Comparison of ENCODE assay signal across 8 cellular contexts in genomic region chr6:27605401-27606342, GRCh38.
DNase-seq lines count a peak whose midpoint lies in the region; ATAC-seq lines count a peak whose summit lies in the region.

No MANE protein-coding gene starts in this region.

- H3K9me3 ChIP-seq in ES-I3 (ENCODE audit: control insufficient read depth, insufficient read depth, low read length) (no peaks in the 10 kb centered on the region), right cardiac atrium (ENCODE audit: control insufficient read depth, low read length) (peaks cover 3% of the 10 kb centered on the region)

- peak; percentile 56 to 76 for ATAC-seq in activated naive CD4-positive, alpha-beta T cell treated with anti-CD3 and anti-CD28 coated beads, Interleukin-2, amount 50 U/mL, for 72 hours
- ATAC-seq in HG02938 (IDR thresholded peaks at IDR 0.05; ENCODE audit: unreplicated experiment), result no peak
- ATAC-seq in HG03135 (IDR thresholded peaks at IDR 0.05; ENCODE audit: unreplicated experiment), result no peak
- ATAC-seq in right cardiac atrium, result no peak

- H3K27me3 ChIP-seq in right cardiac atrium (ENCODE audit: control insufficient read depth, insufficient read depth), result no peaks in the 10 kb centered on the region

- no peak overlapping the region for H3K27ac ChIP-seq in right cardiac atrium (ENCODE audit: low read length)

- intact Hi-C loops in right cardiac atrium (cut with DNase I), result no loop called here

- 11% methylated on average over 31 of the region's 31 CpGs for WGBS in right cardiac atrium

- peaks cover 5 to 11% of the 10 kb centered on the region in 2 donors for H3K36me3 Mint-ChIP-seq in activated naive CD4-positive, alpha-beta T cell treated with anti-CD3 and anti-CD28 coated beads, Interleukin-2, amount 50 U/mL, for 72 hours

- H3K9ac ChIP-seq in ES-I3 (ENCODE audit: low read depth, low read length), result peak overlapping the region; percentile 94

- H3K9me3 Mint-ChIP-seq in activated naive CD4-positive, alpha-beta T cell treated with anti-CD3 and anti-CD28 coated beads, Interleukin-2, amount 50 U/mL, for 72 hours, result peaks cover 7 to 11% of the 10 kb centered on the region in 2 donors

- H3K4me3 ChIP-seq in right cardiac atrium (ENCODE audit: low read length), result no peak overlapping the region

- no peaks in the 10 kb centered on the region for H3K36me3 ChIP-seq in ES-I3 (ENCODE audit: insufficient read depth, low read length)

- DNase-seq in HS-27A (ENCODE audit: low read depth) (peak; percentile 85), left kidney (ENCODE audit: low read depth, low spot score) (peak; percentile 43), right cardiac atrium (no peak), AML-193 (lab: John Stamatoyannopoulos, UW) (no peak)
- DNase-seq in activated naive CD4-positive, alpha-beta T cell treated with anti-CD3 and anti-CD28 coated beads, Interleukin-2, amount 50 U/mL, for 72 hours (ENCODE audit: low spot score in 2 of 2), result no peak

- H3K4me1 ChIP-seq in ES-I3 (ENCODE audit: insufficient read depth, low read length) (0 out of 2 replicates have a peak, but pooled peaks cover 5% of the 10 kb centered on the region), right cardiac atrium (ENCODE audit: control insufficient read depth, insufficient read depth, low read length) (no peaks in the 10 kb centered on the region)

- peak overlapping the region; percentile 48 to 96 for H3K27ac Mint-ChIP-seq in activated naive CD4-positive, alpha-beta T cell treated with anti-CD3 and anti-CD28 coated beads, Interleukin-2, amount 50 U/mL, for 72 hours

Comparison
In these comparisons a context has a peak if more than half of its experiments do, and no peak if none do; other contexts are left out.
1. DNase-seq: peak in HS-27A (single experiment) and left kidney (single experiment); none in activated naive CD4-positive, alpha-beta T cell treated with anti-CD3 and anti-CD28 coated beads, Interleukin-2, amount 50 U/mL, for 72 hours (0 of 2), right cardiac atrium (0 of 3) and AML-193 (0 of 2).
2. ATAC-seq: peak in activated naive CD4-positive, alpha-beta T cell treated with anti-CD3 and anti-CD28 coated beads, Interleukin-2, amount 50 U/mL, for 72 hours (2 of 2); none in HG02938 (single experiment), HG03135 (single experiment) and right cardiac atrium (0 of 2).